1 cellular context compared by ENCODE assay signal in the genomic region with DNA sequence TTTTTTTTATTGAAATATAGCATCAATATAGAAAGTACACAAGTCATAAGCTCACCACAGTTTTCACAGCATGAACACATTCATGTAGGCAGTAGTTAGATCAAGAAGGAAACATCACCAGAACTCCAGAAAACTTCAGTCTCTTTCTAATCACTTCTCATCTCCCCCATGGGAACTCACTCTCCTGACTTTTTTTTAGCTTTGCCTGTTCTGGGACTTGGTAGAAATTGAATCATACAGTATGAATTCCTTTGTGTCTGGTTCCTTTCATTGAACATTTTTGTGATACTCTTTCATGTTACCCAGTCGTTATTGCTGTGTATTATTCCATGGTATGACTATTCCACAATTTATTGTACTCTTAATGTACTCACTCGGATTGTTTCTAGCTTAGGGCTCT.
TF ChIP-seq lines count a peak whose summit lies in the region.

No MANE protein-coding gene starts in this region.

TF ChIP-seq in HCT116, 20 proteins besides CTCF, POLR2A, EP300 and RAD21:
- TF ChIP-seq, protein P1, sequence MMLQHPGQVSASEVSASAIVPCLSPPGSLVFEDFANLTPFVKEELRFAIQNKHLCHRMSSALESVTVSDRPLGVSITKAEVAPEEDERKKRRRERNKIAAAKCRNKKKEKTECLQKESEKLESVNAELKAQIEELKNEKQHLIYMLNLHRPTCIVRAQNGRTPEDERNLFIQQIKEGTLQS (IDR thresholded peaks at IDR 0.05): no peak
- no peak for TF ChIP-seq CEBPB (IDR thresholded peaks at IDR 0.05; ENCODE audit: low read depth)
- no peak for TF ChIP-seq CBX3 (IDR thresholded peaks at IDR 0.05; ENCODE audit: low read depth)
- TF ChIP-seq, protein P2, sequence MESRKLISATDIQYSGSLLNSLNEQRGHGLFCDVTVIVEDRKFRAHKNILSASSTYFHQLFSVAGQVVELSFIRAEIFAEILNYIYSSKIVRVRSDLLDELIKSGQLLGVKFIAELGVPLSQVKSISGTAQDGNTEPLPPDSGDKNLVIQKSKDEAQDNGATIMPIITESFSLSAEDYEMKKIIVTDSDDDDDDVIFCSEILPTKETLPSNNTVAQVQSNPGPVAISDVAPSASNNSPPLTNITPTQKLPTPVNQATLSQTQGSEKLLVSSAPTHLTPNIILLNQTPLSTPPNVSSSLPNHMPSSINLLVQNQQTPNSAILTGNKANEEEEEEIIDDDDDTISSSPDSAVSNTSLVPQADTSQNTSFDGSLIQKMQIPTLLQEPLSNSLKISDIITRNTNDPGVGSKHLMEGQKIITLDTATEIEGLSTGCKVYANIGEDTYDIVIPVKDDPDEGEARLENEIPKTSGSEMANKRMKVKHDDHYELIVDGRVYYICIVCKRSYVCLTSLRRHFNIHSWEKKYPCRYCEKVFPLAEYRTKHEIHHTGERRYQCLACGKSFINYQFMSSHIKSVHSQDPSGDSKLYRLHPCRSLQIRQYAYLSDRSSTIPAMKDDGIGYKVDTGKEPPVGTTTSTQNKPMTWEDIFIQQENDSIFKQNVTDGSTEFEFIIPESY (IDR thresholded peaks at IDR 0.05; ENCODE audit: extremely low read depth, insufficient replicate concordance, low read length): no peak
- TF ChIP-seq YY1 (IDR thresholded peaks at IDR 0.05; ENCODE audit: extremely low read depth, insufficient replicate concordance, low read depth, low read length): no peak
- TF ChIP-seq ZFX (IDR thresholded peaks at IDR 0.05): no peak
- TF ChIP-seq, protein P3, sequence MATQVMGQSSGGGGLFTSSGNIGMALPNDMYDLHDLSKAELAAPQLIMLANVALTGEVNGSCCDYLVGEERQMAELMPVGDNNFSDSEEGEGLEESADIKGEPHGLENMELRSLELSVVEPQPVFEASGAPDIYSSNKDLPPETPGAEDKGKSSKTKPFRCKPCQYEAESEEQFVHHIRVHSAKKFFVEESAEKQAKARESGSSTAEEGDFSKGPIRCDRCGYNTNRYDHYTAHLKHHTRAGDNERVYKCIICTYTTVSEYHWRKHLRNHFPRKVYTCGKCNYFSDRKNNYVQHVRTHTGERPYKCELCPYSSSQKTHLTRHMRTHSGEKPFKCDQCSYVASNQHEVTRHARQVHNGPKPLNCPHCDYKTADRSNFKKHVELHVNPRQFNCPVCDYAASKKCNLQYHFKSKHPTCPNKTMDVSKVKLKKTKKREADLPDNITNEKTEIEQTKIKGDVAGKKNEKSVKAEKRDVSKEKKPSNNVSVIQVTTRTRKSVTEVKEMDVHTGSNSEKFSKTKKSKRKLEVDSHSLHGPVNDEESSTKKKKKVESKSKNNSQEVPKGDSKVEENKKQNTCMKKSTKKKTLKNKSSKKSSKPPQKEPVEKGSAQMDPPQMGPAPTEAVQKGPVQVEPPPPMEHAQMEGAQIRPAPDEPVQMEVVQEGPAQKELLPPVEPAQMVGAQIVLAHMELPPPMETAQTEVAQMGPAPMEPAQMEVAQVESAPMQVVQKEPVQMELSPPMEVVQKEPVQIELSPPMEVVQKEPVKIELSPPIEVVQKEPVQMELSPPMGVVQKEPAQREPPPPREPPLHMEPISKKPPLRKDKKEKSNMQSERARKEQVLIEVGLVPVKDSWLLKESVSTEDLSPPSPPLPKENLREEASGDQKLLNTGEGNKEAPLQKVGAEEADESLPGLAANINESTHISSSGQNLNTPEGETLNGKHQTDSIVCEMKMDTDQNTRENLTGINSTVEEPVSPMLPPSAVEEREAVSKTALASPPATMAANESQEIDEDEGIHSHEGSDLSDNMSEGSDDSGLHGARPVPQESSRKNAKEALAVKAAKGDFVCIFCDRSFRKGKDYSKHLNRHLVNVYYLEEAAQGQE (IDR thresholded peaks at IDR 0.05; ENCODE audit: low read depth): no peak
- TF ChIP-seq, protein P4, sequence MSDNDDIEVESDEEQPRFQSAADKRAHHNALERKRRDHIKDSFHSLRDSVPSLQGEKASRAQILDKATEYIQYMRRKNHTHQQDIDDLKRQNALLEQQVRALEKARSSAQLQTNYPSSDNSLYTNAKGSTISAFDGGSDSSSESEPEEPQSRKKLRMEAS (IDR thresholded peaks at IDR 0.05): no peak
- TF ChIP-seq ZNF274 (IDR thresholded peaks at IDR 0.05; ENCODE audit: low read depth, low read length): no peak
- no peak for TF ChIP-seq POLR2AphosphoS5 (IDR thresholded peaks at IDR 0.05; ENCODE audit: low read depth, low read length)
- no peak for TF ChIP-seq FOSL1 (IDR thresholded peaks at IDR 0.05; ENCODE audit: low read depth)
- no peak for TF ChIP-seq SP1 (IDR thresholded peaks at IDR 0.05; ENCODE audit: low read depth)
- no peak for TF ChIP-seq JUND (IDR thresholded peaks at IDR 0.05)
- TF ChIP-seq ELF1 (IDR thresholded peaks at IDR 0.05; ENCODE audit: borderline replicate concordance, low read depth): no peak
- TF ChIP-seq EZH2 (IDR thresholded peaks at IDR 0.05): no peak
- no peak for TF ChIP-seq SIN3A (IDR thresholded peaks at IDR 0.05; ENCODE audit: low read depth)
- TF ChIP-seq EGR1 (IDR thresholded peaks at IDR 0.05; ENCODE audit: low read depth): no peak
- no peak for TF ChIP-seq SRF (IDR thresholded peaks at IDR 0.05; ENCODE audit: low read depth)
- TF ChIP-seq TCF7L2 (IDR thresholded peaks at IDR 0.05; ENCODE audit: borderline replicate concordance, extremely low read depth, insufficient read depth, insufficient read length): no peak
- TF ChIP-seq EZH2phosphoT487 (IDR thresholded peaks at IDR 0.05; ENCODE audit: borderline replicate concordance): no peak
